ENCODE assay signal across 12 cellular contexts in the genomic region with DNA sequence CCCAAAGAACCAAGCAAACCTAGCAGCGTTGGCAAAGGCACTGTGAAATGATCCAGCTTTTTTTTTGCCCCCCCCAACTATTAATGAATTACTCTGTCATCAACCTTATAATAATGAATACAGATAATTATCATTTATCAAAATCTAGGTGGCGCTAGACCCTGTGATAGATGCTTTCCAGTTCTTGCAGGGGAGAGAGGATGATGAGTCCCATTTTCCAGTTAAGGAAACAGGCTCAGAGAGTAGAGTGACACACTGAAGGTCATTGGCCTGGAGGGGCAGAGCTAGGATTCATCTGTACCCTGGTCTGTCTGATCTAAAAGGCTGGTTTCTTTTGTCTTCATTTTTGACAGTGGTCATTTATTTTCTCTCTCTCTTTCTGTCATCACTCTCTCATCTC. TPM values are rescaled to one million over a fixed set of nuclear protein-coding genes. Genes with fewer than 3 reads are reported as not detected.
A peak's percentile ranks its signal among the peaks of the same experiment; 100 is the strongest.
DNase-seq lines count a peak whose midpoint lies in the region; ATAC-seq and TF ChIP-seq lines count a peak whose summit lies in the region.
"Had no signal": no experiment of that assay in that cellular context is flagged by ENCODE, and none has a peak within 500 bp of the region (broad histone marks: within the 10 kb centered on the region; RNA-seq: fewer than 3 reads in every experiment).

No MANE protein-coding gene starts in this region.

- ATAC-seq in foreskin keratinocyte = peak; percentile 32
- no peak for ATAC-seq in GM18517 (IDR thresholded peaks at IDR 0.05; ENCODE audit: unreplicated experiment)
- ATAC-seq in HG03196 (IDR thresholded peaks at IDR 0.05; ENCODE audit: unreplicated experiment) = no peak

- intact Hi-C loops in OCI-LY7 (cut with micrococcal nuclease; ENCODE audit: unreplicated experiment) = loop anchor here (1.0 to 10.0 kb wide), 7 partner anchors 40 to 355 kb away; a partner anchor contains a TSS

- peak; percentile 26 for DNase-seq in DMS53 (lab: John Stamatoyannopoulos, UW)
- no peak for DNase-seq in DMS53 treated with DMSO at 0.1 percent for 48 hours (lab: John Stamatoyannopoulos, UW; ENCODE audit: unreplicated experiment)
- DNase-seq in OCI-LY7 (ENCODE audit: low spot score) = peak; percentile 44
- DNase-seq in foreskin keratinocyte = no peak
- no peak for DNase-seq in stimulated activated CD4-positive, alpha-beta T cell treated with anti-CD3 and anti-CD28 coated beads, Interleukin-4, amount 100 ng/mL, for 4 hours
- DNase-seq: effector CD4-positive, alpha-beta T cell; NCI-H1694 treated with DMSO at 0.1 percent for 48 hours had no signal

- H3K79me2 ChIP-seq in OCI-LY7 (ENCODE audit: insufficient read depth, low read depth, low read length) = no peaks in the 10 kb centered on the region

- no peak overlapping the region for H2AFZ ChIP-seq in OCI-LY7 (ENCODE audit: low read length)

- H3K9me2 ChIP-seq in OCI-LY7 (ENCODE audit: insufficient read depth, low read length) = no peaks in the 10 kb centered on the region

- CTCF ChIA-PET in OCI-LY7 (lab: Charles Lee; ENCODE audit: unreplicated experiment) = no interaction called here

- H3K4me1 ChIP-seq in OCI-LY7 (ENCODE audit: insufficient read depth, low read length, poor library complexity, severe bottlenecking) (peaks cover 9% of the 10 kb centered on the region), foreskin keratinocyte (peaks cover 6% of the 10 kb centered on the region)

- no TSS peak for BruUV-seq in OCI-LY7 (replicated peaks; lab: Mats Ljungman, UMichigan)

- H3K4me3 ChIP-seq in OCI-LY7 (ENCODE audit: low read depth, low read length, poor library complexity, severe bottlenecking) = no peak overlapping the region
- H3K4me3 ChIP-seq: adrenal gland, transverse colon had no signal

- no peaks in the 10 kb centered on the region for H3K36me3 ChIP-seq in OCI-LY7 (ENCODE audit: insufficient read depth, low read length)
- H3K36me3 ChIP-seq: transverse colon had no signal

- no peaks in the 10 kb centered on the region for H4K20me1 ChIP-seq in OCI-LY7 (ENCODE audit: insufficient read depth, low read length)

- no peaks in the 10 kb centered on the region for H3K9me3 ChIP-seq in OCI-LY7 (ENCODE audit: low read length)
- H3K9me3 ChIP-seq: adrenal gland, transverse colon had no signal

- POLR2A ChIA-PET in OCI-LY7 (lab: Charles Lee) = no interaction called here

- H3K4me2 ChIP-seq in OCI-LY7 (ENCODE audit: low read length) = no peak overlapping the region

- TF ChIP-seq CTCF in GM12873 (IDR thresholded peaks at IDR 0.05; ENCODE audit: insufficient read depth, low read depth, low read length, missing control alignments) (peak; percentile 9), OCI-LY7 (conservative IDR thresholded peaks at IDR 0.05; ENCODE audit: low read length) (peak; percentile 77), foreskin keratinocyte (conservative IDR thresholded peaks at IDR 0.05) (peak; percentile 57)

- H3K27ac ChIP-seq in OCI-LY7 (ENCODE audit: low read depth, low read length, poor library complexity, severe bottlenecking) = no peak overlapping the region
- H3K27ac ChIP-seq in foreskin keratinocyte = no peak overlapping the region
- H3K27ac ChIP-seq: adrenal gland, transverse colon had no signal

- H3K27me3 ChIP-seq in foreskin keratinocyte = no peaks in the 10 kb centered on the region
- H3K27me3 ChIP-seq: adrenal gland, transverse colon had no signal

RNA-seq across cellular contexts. Expression of a gene that starts 5.0 kb away (rescaled TPM):
- not detected in 2 replicates for total RNA-seq in OCI-LY7 (2014; rRNA removed; shearing (Covaris generic))
- total RNA-seq in OCI-LY7 (2022) (not detected in 2 replicates), foreskin keratinocyte (0.34 and 0.42 TPM in 2 replicates)
- polyA plus RNA-seq in foreskin keratinocyte = 0.39 and 0.74 TPM in 2 replicates

RNA-seq across cellular contexts. Expression of a gene that starts 40.1 kb away (rescaled TPM):
- 12.6 and 17.1 TPM in 2 replicates for total RNA-seq in OCI-LY7 (2014; rRNA removed; shearing (Covaris generic))
- total RNA-seq in OCI-LY7 (2022) = 16.4 and 16.6 TPM in 2 replicates
- total RNA-seq in foreskin keratinocyte = 7.9 and 8.7 TPM in 2 replicates
- polyA plus RNA-seq in foreskin keratinocyte = 5.8 and 8.3 TPM in 2 replicates

RNA-seq across cellular contexts. Expression of a gene that starts 45.2 kb away (rescaled TPM):
- total RNA-seq in OCI-LY7 (2014; rRNA removed; shearing (Covaris generic)) = not detected in 2 replicates
- total RNA-seq in OCI-LY7 (2022) (not detected in 2 replicates), foreskin keratinocyte (not detected in 2 replicates)
- not detected in 2 replicates for polyA plus RNA-seq in foreskin keratinocyte

Comparison
In these comparisons a context has a peak if more than half of its experiments do, and no peak if none do; other contexts are left out.
1. DNase-seq: peak in DMS53 (single experiment) and OCI-LY7 (single experiment); none in DMS53 treated with DMSO at 0.1 percent for 48 hours (single experiment), foreskin keratinocyte (0 of 2) and stimulated activated CD4-positive, alpha-beta T cell treated with anti-CD3 and anti-CD28 coated beads, Interleukin-4, amount 100 ng/mL, for 4 hours (0 of 2).
2. CTCF ChIP-seq: peak in every context shown above with its lines; median percentile 77 in OCI-LY7; 57 in foreskin keratinocyte; 9 in GM12873.